Comparison of ENCODE assay signal across 1 cellular context in the genomic region with DNA sequence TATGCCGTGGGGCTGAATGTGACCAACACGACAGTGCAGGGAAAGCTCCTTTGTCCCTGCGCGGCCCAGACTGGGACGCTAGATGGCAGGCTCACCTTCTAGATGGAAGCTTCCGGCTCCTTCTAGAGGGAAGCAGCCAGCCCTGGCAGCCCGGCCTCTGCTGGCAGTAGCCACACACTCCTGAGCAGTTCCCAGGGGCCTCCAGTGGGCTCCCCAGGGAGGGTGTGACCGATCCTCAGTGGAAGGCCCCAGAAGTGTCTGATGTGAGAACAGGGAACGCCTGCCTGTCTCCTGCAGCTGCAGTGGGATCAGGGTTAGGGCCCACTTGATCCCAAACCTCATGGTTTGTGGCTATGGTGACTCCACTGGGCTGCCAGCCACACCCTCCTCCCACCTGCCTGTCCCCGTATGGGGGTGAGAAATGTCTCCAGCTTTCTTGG.
TF ChIP-seq lines count a peak whose summit lies in the region.

No MANE protein-coding gene starts in this region.

TF ChIP-seq in HepG2, 621 proteins besides CTCF, POLR2A, EP300 and RAD21 (continued from another document and continues in another):
- TF ChIP-seq, protein P1, sequence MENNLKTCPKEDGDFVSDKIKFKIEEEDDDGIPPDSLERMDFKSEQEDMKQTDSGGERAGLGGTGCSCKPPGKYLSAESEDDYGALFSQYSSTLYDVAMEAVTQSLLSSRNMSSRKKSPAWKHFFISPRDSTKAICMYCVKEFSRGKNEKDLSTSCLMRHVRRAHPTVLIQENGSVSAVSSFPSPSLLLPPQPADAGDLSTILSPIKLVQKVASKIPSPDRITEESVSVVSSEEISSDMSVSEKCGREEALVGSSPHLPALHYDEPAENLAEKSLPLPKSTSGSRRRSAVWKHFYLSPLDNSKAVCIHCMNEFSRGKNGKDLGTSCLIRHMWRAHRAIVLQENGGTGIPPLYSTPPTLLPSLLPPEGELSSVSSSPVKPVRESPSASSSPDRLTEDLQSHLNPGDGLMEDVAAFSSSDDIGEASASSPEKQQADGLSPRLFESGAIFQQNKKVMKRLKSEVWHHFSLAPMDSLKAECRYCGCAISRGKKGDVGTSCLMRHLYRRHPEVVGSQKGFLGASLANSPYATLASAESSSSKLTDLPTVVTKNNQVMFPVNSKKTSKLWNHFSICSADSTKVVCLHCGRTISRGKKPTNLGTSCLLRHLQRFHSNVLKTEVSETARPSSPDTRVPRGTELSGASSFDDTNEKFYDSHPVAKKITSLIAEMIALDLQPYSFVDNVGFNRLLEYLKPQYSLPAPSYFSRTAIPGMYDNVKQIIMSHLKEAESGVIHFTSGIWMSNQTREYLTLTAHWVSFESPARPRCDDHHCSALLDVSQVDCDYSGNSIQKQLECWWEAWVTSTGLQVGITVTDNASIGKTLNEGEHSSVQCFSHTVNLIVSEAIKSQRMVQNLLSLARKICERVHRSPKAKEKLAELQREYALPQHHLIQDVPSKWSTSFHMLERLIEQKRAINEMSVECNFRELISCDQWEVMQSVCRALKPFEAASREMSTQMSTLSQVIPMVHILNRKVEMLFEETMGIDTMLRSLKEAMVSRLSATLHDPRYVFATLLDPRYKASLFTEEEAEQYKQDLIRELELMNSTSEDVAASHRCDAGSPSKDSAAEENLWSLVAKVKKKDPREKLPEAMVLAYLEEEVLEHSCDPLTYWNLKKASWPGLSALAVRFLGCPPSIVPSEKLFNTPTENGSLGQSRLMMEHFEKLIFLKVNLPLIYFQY (CRISPR knock-in tag; IDR thresholded peaks at IDR 0.05; ENCODE audit: borderline replicate concordance), result 0 out of 2 replicates have a peak, but pooled peaks have one; percentile 54
- TF ChIP-seq, protein P2, sequence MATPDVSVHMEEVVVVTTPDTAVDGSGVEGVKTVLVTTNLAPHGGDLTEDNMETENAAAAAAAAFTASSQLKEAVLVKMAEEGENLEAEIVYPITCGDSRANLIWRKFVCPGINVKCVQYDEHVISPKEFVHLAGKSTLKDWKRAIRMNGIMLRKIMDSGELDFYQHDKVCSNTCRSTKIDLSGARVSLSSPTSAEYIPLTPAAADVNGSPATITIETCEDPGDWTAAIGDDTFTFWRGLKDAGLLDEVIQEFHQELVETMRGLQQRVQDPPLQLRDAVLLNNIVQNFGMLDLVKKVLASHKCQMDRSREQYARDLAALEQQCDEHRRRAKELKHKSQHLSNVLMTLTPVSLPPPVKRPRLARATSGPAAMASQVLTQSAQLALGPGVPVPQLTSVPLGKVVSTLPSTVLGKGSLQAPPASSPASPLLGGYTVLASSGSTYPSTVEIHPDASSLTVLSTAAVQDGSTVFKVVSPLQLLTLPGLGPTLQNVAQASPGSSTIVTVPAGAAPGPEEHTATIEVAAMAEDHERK (CRISPR knock-in tag; IDR thresholded peaks at IDR 0.05; ENCODE audit: low read depth), result no peak
- TF ChIP-seq BRCA1 (CRISPR knock-in tag; IDR thresholded peaks at IDR 0.05) (no peak), SRSF4 (IDR thresholded peaks at IDR 0.05; ENCODE audit: low read depth, low read length, poor library complexity, severe bottlenecking) (no peak), ZIK1 (CRISPR knock-in tag; IDR thresholded peaks at IDR 0.05; ENCODE audit: borderline replicate concordance, low read depth) (0 out of 2 replicates have a peak, but pooled peaks have one; percentile 48), SMC3 (IDR thresholded peaks at IDR 0.05; ENCODE audit: low read length) (peak; percentile 81), ZNF543 (CRISPR knock-in tag; IDR thresholded peaks at IDR 0.05) (no peak), ZNF678 (CRISPR knock-in tag; IDR thresholded peaks at IDR 0.05) (no peak), SCMH1 (CRISPR knock-in tag; IDR thresholded peaks at IDR 0.05; ENCODE audit: borderline replicate concordance) (no peak), NFE2 (CRISPR knock-in tag; IDR thresholded peaks at IDR 0.05) (no peak), THYN1 (CRISPR knock-in tag; IDR thresholded peaks at IDR 0.05; ENCODE audit: borderline replicate concordance, low read depth) (no peak), ZNF331 (CRISPR knock-in tag; IDR thresholded peaks at IDR 0.05) (peak; percentile 80), XRCC5 (optimal IDR thresholded peaks at IDR 0.05; ENCODE audit: low read length) (peak; percentile 95), HDAC6 (IDR thresholded peaks at IDR 0.05; ENCODE audit: low read depth, low read length) (no peak), HNF4G (IDR thresholded peaks at IDR 0.05; ENCODE audit: borderline replicate concordance, low read depth, low read length) (no peak), HNF4G (CRISPR knock-in tag; IDR thresholded peaks at IDR 0.05; ENCODE audit: borderline replicate concordance, low read depth) (no peak), NCOA2 (CRISPR knock-in tag; IDR thresholded peaks at IDR 0.05) (no peak), ZNF709 (CRISPR knock-in tag; IDR thresholded peaks at IDR 0.05) (no peak), ZNF614 (CRISPR knock-in tag; IDR thresholded peaks at IDR 0.05; ENCODE audit: borderline replicate concordance) (peak; percentile 60; the same call in 1 of the 2 replicates), ZFP36L1 (CRISPR knock-in tag; IDR thresholded peaks at IDR 0.05) (no peak), RFX5 (IDR thresholded peaks at IDR 0.05; ENCODE audit: low read depth, low read length) (no peak), SUZ12 (IDR thresholded peaks at IDR 0.05; ENCODE audit: low read depth, low read length) (no peak), FOSL2 (CRISPR knock-in tag; IDR thresholded peaks at IDR 0.05) (peak; percentile 52; the same call in 1 of the 2 replicates), ZNF713 (CRISPR knock-in tag; IDR thresholded peaks at IDR 0.05) (no peak), ZNF619 (CRISPR knock-in tag; IDR thresholded peaks at IDR 0.05) (0 out of 2 replicates have a peak, but pooled peaks have one; percentile 43), ZNF232 (CRISPR knock-in tag; IDR thresholded peaks at IDR 0.05; ENCODE audit: borderline replicate concordance) (no peak; the same call in 1 of the 2 replicates), ZNF235 (CRISPR knock-in tag; IDR thresholded peaks at IDR 0.05; ENCODE audit: borderline replicate concordance) (no peak), RXRB (CRISPR knock-in tag; IDR thresholded peaks at IDR 0.05; ENCODE audit: borderline replicate concordance) (peak; percentile 67), SIN3B (IDR thresholded peaks at IDR 0.05; ENCODE audit: low read length) (0 out of 2 replicates have a peak, but pooled peaks have one; percentile 43), ZNF672 (CRISPR knock-in tag; IDR thresholded peaks at IDR 0.05) (no peak), ZNF570 (CRISPR knock-in tag; IDR thresholded peaks at IDR 0.05; ENCODE audit: borderline replicate concordance) (no peak), ZFYVE20 (CRISPR knock-in tag; IDR thresholded peaks at IDR 0.05; ENCODE audit: borderline replicate concordance, low read depth) (no peak), ZFY (CRISPR knock-in tag; IDR thresholded peaks at IDR 0.05) (peak; percentile 49; the same call in 1 of the 2 replicates), ZNF256 (CRISPR knock-in tag; conservative IDR thresholded peaks at IDR 0.05) (no peak)
- TF ChIP-seq, protein P3, sequence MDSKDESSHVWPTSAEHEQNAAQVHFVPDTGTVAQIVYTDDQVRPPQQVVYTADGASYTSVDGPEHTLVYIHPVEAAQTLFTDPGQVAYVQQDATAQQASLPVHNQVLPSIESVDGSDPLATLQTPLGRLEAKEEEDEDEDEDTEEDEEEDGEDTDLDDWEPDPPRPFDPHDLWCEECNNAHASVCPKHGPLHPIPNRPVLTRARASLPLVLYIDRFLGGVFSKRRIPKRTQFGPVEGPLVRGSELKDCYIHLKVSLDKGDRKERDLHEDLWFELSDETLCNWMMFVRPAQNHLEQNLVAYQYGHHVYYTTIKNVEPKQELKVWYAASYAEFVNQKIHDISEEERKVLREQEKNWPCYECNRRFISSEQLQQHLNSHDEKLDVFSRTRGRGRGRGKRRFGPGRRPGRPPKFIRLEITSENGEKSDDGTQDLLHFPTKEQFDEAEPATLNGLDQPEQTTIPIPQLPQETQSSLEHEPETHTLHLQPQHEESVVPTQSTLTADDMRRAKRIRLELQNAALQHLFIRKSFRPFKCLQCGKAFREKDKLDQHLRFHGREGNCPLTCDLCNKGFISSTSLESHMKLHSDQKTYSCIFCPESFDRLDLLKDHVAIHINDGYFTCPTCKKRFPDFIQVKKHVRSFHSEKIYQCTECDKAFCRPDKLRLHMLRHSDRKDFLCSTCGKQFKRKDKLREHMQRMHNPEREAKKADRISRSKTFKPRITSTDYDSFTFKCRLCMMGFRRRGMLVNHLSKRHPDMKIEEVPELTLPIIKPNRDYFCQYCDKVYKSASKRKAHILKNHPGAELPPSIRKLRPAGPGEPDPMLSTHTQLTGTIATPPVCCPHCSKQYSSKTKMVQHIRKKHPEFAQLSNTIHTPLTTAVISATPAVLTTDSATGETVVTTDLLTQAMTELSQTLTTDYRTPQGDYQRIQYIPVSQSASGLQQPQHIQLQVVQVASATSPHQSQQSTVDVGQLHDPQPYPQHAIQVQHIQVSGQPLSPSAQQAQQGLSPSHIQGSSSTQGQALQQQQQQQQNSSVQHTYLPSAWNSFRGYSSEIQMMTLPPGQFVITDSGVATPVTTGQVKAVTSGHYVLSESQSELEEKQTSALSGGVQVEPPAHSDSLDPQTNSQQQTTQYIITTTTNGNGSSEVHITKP (CRISPR knock-in tag; IDR thresholded peaks at IDR 0.05; ENCODE audit: low read depth), result 0 out of 2 replicates have a peak, but pooled peaks have one; percentile 45
- TF ChIP-seq, protein P4, sequence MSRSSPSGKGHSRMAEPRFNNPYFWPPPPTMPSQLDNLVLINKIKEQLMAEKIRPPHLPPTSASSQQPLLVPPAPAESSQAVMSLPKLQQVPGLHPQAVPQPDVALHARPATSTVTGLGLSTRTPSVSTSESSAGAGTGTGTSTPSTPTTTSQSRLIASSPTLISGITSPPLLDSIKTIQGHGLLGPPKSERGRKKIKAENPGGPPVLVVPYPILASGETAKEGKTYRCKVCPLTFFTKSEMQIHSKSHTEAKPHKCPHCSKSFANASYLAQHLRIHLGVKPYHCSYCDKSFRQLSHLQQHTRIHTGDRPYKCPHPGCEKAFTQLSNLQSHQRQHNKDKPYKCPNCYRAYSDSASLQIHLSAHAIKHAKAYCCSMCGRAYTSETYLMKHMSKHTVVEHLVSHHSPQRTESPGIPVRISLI (CRISPR knock-in tag; IDR thresholded peaks at IDR 0.05; ENCODE audit: borderline replicate concordance), result peak; percentile 64; the same call in 1 of the 2 replicates
- TF ChIP-seq, protein P5, sequence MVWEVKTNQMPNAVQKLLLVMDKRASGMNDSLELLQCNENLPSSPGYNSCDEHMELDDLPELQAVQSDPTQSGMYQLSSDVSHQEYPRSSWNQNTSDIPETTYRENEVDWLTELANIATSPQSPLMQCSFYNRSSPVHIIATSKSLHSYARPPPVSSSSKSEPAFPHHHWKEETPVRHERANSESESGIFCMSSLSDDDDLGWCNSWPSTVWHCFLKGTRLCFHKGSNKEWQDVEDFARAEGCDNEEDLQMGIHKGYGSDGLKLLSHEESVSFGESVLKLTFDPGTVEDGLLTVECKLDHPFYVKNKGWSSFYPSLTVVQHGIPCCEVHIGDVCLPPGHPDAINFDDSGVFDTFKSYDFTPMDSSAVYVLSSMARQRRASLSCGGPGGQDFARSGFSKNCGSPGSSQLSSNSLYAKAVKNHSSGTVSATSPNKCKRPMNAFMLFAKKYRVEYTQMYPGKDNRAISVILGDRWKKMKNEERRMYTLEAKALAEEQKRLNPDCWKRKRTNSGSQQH (CRISPR knock-in tag; IDR thresholded peaks at IDR 0.05; ENCODE audit: low read depth), result no peak
- TF ChIP-seq, protein P6, sequence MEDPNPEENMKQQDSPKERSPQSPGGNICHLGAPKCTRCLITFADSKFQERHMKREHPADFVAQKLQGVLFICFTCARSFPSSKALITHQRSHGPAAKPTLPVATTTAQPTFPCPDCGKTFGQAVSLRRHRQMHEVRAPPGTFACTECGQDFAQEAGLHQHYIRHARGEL (CRISPR knock-in tag; IDR thresholded peaks at IDR 0.05), result 0 out of 2 replicates have a peak, but pooled peaks have one; percentile 21
- TF ChIP-seq, protein P7, sequence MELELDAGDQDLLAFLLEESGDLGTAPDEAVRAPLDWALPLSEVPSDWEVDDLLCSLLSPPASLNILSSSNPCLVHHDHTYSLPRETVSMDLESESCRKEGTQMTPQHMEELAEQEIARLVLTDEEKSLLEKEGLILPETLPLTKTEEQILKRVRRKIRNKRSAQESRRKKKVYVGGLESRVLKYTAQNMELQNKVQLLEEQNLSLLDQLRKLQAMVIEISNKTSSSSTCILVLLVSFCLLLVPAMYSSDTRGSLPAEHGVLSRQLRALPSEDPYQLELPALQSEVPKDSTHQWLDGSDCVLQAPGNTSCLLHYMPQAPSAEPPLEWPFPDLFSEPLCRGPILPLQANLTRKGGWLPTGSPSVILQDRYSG (CRISPR knock-in tag; IDR thresholded peaks at IDR 0.05), result no peak
- TF ChIP-seq, protein P8, sequence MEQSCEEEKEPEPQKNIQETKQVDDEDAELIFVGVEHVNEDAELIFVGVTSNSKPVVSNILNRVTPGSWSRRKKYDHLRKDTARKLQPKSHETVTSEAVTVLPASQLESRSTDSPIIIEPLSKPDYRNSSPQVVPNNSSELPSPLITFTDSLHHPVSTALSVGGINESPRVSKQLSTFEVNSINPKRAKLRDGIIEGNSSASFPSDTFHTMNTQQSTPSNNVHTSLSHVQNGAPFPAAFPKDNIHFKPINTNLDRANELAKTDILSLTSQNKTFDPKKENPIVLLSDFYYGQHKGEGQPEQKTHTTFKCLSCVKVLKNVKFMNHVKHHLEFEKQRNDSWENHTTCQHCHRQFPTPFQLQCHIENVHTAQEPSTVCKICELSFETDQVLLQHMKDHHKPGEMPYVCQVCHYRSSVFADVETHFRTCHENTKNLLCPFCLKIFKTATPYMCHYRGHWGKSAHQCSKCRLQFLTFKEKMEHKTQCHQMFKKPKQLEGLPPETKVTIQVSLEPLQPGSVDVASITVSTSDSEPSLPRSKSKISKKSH (CRISPR knock-in tag; IDR thresholded peaks at IDR 0.05; ENCODE audit: borderline replicate concordance), result no peak
- TF ChIP-seq, protein P9, sequence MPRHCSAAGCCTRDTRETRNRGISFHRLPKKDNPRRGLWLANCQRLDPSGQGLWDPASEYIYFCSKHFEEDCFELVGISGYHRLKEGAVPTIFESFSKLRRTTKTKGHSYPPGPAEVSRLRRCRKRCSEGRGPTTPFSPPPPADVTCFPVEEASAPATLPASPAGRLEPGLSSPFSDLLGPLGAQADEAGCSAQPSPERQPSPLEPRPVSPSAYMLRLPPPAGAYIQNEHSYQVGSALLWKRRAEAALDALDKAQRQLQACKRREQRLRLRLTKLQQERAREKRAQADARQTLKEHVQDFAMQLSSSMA (CRISPR knock-in tag; IDR thresholded peaks at IDR 0.05), result peak; percentile 56; the same call in 1 of the 2 replicates
- TF ChIP-seq, protein P10, sequence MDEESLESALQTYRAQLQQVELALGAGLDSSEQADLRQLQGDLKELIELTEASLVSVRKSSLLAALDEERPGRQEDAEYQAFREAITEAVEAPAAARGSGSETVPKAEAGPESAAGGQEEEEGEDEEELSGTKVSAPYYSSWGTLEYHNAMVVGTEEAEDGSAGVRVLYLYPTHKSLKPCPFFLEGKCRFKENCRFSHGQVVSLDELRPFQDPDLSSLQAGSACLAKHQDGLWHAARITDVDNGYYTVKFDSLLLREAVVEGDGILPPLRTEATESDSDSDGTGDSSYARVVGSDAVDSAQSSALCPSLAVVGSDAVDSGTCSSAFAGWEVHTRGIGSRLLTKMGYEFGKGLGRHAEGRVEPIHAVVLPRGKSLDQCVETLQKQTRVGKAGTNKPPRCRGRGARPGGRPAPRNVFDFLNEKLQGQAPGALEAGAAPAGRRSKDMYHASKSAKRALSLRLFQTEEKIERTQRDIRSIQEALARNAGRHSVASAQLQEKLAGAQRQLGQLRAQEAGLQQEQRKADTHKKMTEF (CRISPR knock-in tag; IDR thresholded peaks at IDR 0.05), result peak; percentile 53; the same call in 1 of the 2 replicates
